Comparison of ENCODE assay signal across 2 cellular contexts in genomic region chr16:67447508-67448076, GRCh38.
TF ChIP-seq lines count a peak whose summit lies in the region.

No MANE protein-coding gene starts in this region.

TF ChIP-seq in HEK293T, 16 proteins besides CTCF, POLR2A, EP300 and RAD21:
- no peak for TF ChIP-seq TARDBP (IDR thresholded peaks at IDR 0.05)
- TF ChIP-seq ZNF384 (IDR thresholded peaks at IDR 0.05), result no peak
- TF ChIP-seq FOXK2 (IDR thresholded peaks at IDR 0.05), result no peak

TF ChIP-seq in K562, 482 proteins besides CTCF, POLR2A, EP300 and RAD21:
- peak; percentile 27 to 71 (median 56) for TF ChIP-seq YY1 (IDR thresholded peaks at IDR 0.05; ENCODE audit: borderline replicate concordance in 1 of 3, control insufficient read depth in 1 of 3, extremely low read depth in 1 of 3, insufficient read depth in 3 of 3, insufficient read length in 1 of 3, insufficient replicate concordance in 2 of 3, low read depth in 1 of 3, low read length in 2 of 3)
- no peak for TF ChIP-seq ZFP1 (CRISPR knock-in tag; IDR thresholded peaks at IDR 0.05)
- no peak for TF ChIP-seq ZNF445 (CRISPR knock-in tag; IDR thresholded peaks at IDR 0.05; ENCODE audit: low read depth)
- TF ChIP-seq CTCFL (IDR thresholded peaks at IDR 0.05; ENCODE audit: borderline replicate concordance, insufficient read depth, low read depth, low read length, poor library complexity, severe bottlenecking), result peak; percentile 69
- peak; percentile 8; the same call in 1 of the 2 replicates for TF ChIP-seq STAG1 (CRISPR knock-in tag; IDR thresholded peaks at IDR 0.05; ENCODE audit: borderline replicate concordance)
- peak; percentile 96 for TF ChIP-seq ZFP36 (IDR thresholded peaks at IDR 0.05; ENCODE audit: low read depth, low read length, partially characterized antibody)
- peak; percentile 46; the same call in 1 of the 2 replicates for TF ChIP-seq SPI1 (IDR thresholded peaks at IDR 0.05; ENCODE audit: borderline replicate concordance, low read depth, low read length)
- no peak for TF ChIP-seq ZNF280B (CRISPR knock-in tag; IDR thresholded peaks at IDR 0.05)
- peak; percentile 65 for TF ChIP-seq SMC3 (conservative IDR thresholded peaks at IDR 0.05; ENCODE audit: insufficient read depth, low read depth, low read length)
- no peak for TF ChIP-seq TEAD4 (IDR thresholded peaks at IDR 0.05; ENCODE audit: low read length)
- TF ChIP-seq TEAD4 (CRISPR knock-in tag; IDR thresholded peaks at IDR 0.05; ENCODE audit: borderline replicate concordance), result no peak
- TF ChIP-seq TFAP4 (CRISPR knock-in tag; IDR thresholded peaks at IDR 0.05; ENCODE audit: borderline replicate concordance), result 0 out of 2 replicates have a peak, but pooled peaks have one; percentile 1
- no peak for TF ChIP-seq TEAD2 (tag; IDR thresholded peaks at IDR 0.05)
TF ChIP-seq in K562: peak in this region for 7.
